Comparison of ENCODE assay signal across 8 cellular contexts in genomic region chr4:70927502-70928139, GRCh38. TPM values are rescaled to one million over a fixed set of nuclear protein-coding genes. Genes with fewer than 3 reads are reported as not detected.
DNase-seq lines count a peak whose midpoint lies in the region; ATAC-seq, FAIRE-seq and TF ChIP-seq lines count a peak whose summit lies in the region.

No MANE protein-coding gene starts in this region.

- DNase-seq in GM12864 (ENCODE audit: low read depth) (no peak), H1 (ENCODE audit: low read depth in 1 of 2, low spot score in 2 of 2) (no peak), body of pancreas (no peak), NCI-H1105 treated with DMSO at 0.1 percent for 48 hours (lab: John Stamatoyannopoulos, UW) (no peak), NCI-H748 treated with DMSO at 0.1 percent for 48 hours (lab: John Stamatoyannopoulos, UW) (no peak)

- peaks cover 2% of the 10 kb centered on the region for H3K79me1 ChIP-seq in H1 (ENCODE audit: low read depth, low read length)

- H3K18ac ChIP-seq in H1 (ENCODE audit: extremely low read depth, low read length), result no peak overlapping the region

- no peak overlapping the region for H3K14ac ChIP-seq in H1 (ENCODE audit: insufficient read length)

- TF ChIP-seq EP300 in H1 (IDR thresholded peaks at IDR 0.05; ENCODE audit: borderline replicate concordance in 1 of 2, low read depth in 2 of 2, low read length in 2 of 2), result no peak

- no peaks in the 10 kb centered on the region for H3K36me3 ChIP-seq in H1 (ENCODE audit: control insufficient read depth in 2 of 4, insufficient read depth in 4 of 4, low read length in 3 of 4)
- no peaks in the 10 kb centered on the region for H3K36me3 ChIP-seq in body of pancreas (replicated peaks in 1 of 2; ENCODE audit: insufficient read depth in 1 of 2, low read depth in 2 of 2)

- H2BK120ac ChIP-seq in H1 (replicated peaks; ENCODE audit: low read depth, low read length), result no peak overlapping the region

- no peak overlapping the region for H3K23ac ChIP-seq in H1 (ENCODE audit: insufficient read length)

- CTCF ChIA-PET in H1 (lab: Charles Lee; ENCODE audit: partially characterized antibody), result interaction anchor here (0.6 to 1.4 kb wide), 4 partner anchors 11 to 35 kb away, joined by 3 to 5 read pairs (median 3); no protein-coding TSS in a partner anchor

- H3K4me2 ChIP-seq in H1 (ENCODE audit: insufficient read depth in 1 of 2, low read depth in 2 of 2, low read length in 2 of 2), result peak overlapping the region; percentile 27 to 51

- TF ChIP-seq POLR2A in H1 (IDR thresholded peaks at IDR 0.05; ENCODE audit: control extremely low read depth in 1 of 2, low read depth in 2 of 2, low read length in 2 of 2) (no peak), body of pancreas (IDR thresholded peaks at IDR 0.05) (no peak)

- intact Hi-C loops in body of pancreas (cut with DNase I), result no loop called here

- no peaks in the 10 kb centered on the region for H3K23me2 ChIP-seq in H1 (ENCODE audit: low read depth, low read length)

- H3K9me3 ChIP-seq in H1 (ENCODE audit: insufficient read depth in 2 of 2, low read depth in 1 of 2, low read length in 1 of 2) (no peaks in the 10 kb centered on the region), body of pancreas (no peaks in the 10 kb centered on the region)

- peak; percentile 40 for ATAC-seq in GM21367 (IDR thresholded peaks at IDR 0.05; ENCODE audit: unreplicated experiment)
- ATAC-seq in HG03520 (IDR thresholded peaks at IDR 0.05; ENCODE audit: unreplicated experiment), result peak; percentile 37
- no peak for ATAC-seq in body of pancreas
- ATAC-seq in HG02623 (IDR thresholded peaks at IDR 0.05; ENCODE audit: unreplicated experiment), result no peak

- 82% methylated on average over 8 of the region's 8 CpGs; no CpG with 5 or more reads in 1 of the 2 experiments for WGBS in H1 (ENCODE audit: extremely low coverage in 1 of 2, insufficient coverage in 1 of 2, insufficient read length in 1 of 2, insufficient replicate concordance in 2 of 2, low coverage in 1 of 2, low lambda C conversion rate in 2 of 2, missing lambda C conversion rate in 1 of 2), 2 experiments
- 80 to 83% methylated on average over 8 of the region's 8 CpGs for WGBS in body of pancreas, 2 donors

- no peak overlapping the region for H2BK12ac ChIP-seq in H1 (ENCODE audit: low read depth, low read length)

- TF ChIP-seq RAD21 in H1 (IDR thresholded peaks at IDR 0.05 in 1 of 2, conservative IDR thresholded peaks at IDR 0.05 in 1 of 2; ENCODE audit: low read depth in 2 of 2, low read length in 2 of 2), result peak; percentile 9 to 10; a peak in 2 of 4 replicates

- H2BK20ac ChIP-seq in H1 (ENCODE audit: low read length), result 0 out of 2 replicates have a peak overlapping the region, but pooled peaks have one; percentile 7

- H2BK5ac ChIP-seq in H1 (ENCODE audit: low read depth, low read length), result 0 out of 2 replicates have a peak overlapping the region, but pooled peaks have one; percentile 55

- no peak overlapping the region for H3K27ac ChIP-seq in H1 (ENCODE audit: low read depth, low read length)
- no peak overlapping the region for H3K27ac ChIP-seq in body of pancreas

- H3K9ac ChIP-seq in H1 (replicated peaks in 1 of 4; ENCODE audit: extremely low read depth in 1 of 4, low read depth in 3 of 4, low read length in 3 of 4), result peak overlapping the region in 1 of 4 experiments; percentile 9; a peak in 3 of 7 replicates

- H3K4me1 ChIP-seq in H1 (replicated peaks in 1 of 4; ENCODE audit: control insufficient read depth in 3 of 4, insufficient read depth in 4 of 4, low read length in 3 of 4) (peaks cover 0 to 10% (median 4%) of the 10 kb centered on the region in 4 experiments; a peak in 3 of 7 replicates), body of pancreas (peaks cover 7% of the 10 kb centered on the region)

- peaks cover 0 to 2% of the 10 kb centered on the region in 2 experiments for H4K20me1 ChIP-seq in H1 (replicated peaks in 1 of 2; ENCODE audit: control insufficient read depth in 1 of 2, insufficient read depth in 2 of 2, low read length in 2 of 2)

- no peak for FAIRE-seq in H1 (lab: Jason Lieb, UNC)

- no peak overlapping the region for H2AK5ac ChIP-seq in H1 (ENCODE audit: low read depth, low read length)

- no peak overlapping the region for H4K5ac ChIP-seq in H1 (ENCODE audit: insufficient read length, low read depth, low read length)

- peak overlapping the region; percentile 2 for H4K91ac ChIP-seq in H1 (replicated peaks; ENCODE audit: insufficient read length, low read length)

- no peaks in the 10 kb centered on the region for H3K27me3 ChIP-seq in H1 (replicated peaks in 1 of 4; ENCODE audit: control insufficient read depth in 3 of 4, extremely low read depth in 1 of 4, insufficient read depth in 3 of 4, low read length in 3 of 4)
- H3K27me3 ChIP-seq in body of pancreas, result no peaks in the 10 kb centered on the region

- H4K8ac ChIP-seq in H1 (ENCODE audit: extremely low read depth, insufficient read depth, low read length), result no peak overlapping the region

- no peak overlapping the region; the same call in 1 of the 2 replicates for H3K4me3 ChIP-seq in GM12864 (ENCODE audit: low read depth, low read length)
- H3K4me3 ChIP-seq in H1 (ENCODE audit: extremely low read depth in 1 of 4, insufficient read depth in 2 of 4, low read depth in 3 of 4, low read length in 4 of 4), result no peak overlapping the region
- no peak overlapping the region for H3K4me3 ChIP-seq in body of pancreas

- no peak overlapping the region for H2AFZ ChIP-seq in H1 (ENCODE audit: low read length)

- H3K56ac ChIP-seq in H1 (replicated peaks; ENCODE audit: insufficient read length, low read depth, low read length), result no peak overlapping the region

- POLR2A ChIA-PET in H1 (lab: Charles Lee; ENCODE audit: partially characterized antibody), result interaction anchor here (0.6 to 1.0 kb wide), 3 partner anchors 23 to 276 kb away, joined by 3 to 4 read pairs (median 4); no protein-coding TSS in a partner anchor

- no peak overlapping the region for H2BK15ac ChIP-seq in H1 (ENCODE audit: low read length)

- no peak overlapping the region for H3K4ac ChIP-seq in H1 (replicated peaks; ENCODE audit: insufficient read length, low read depth, low read length)

- H3K79me2 ChIP-seq in H1 (ENCODE audit: control insufficient read depth in 1 of 2, insufficient read depth in 2 of 2, low read length in 2 of 2), result peaks cover 3 to 83% of the 10 kb centered on the region in 2 experiments

- TF ChIP-seq CTCF in GM12864 (IDR thresholded peaks at IDR 0.05; ENCODE audit: low read depth, low read length, missing control alignments) (peak; percentile 25), H1 (IDR thresholded peaks at IDR 0.05; ENCODE audit: control extremely low read depth in 1 of 3, insufficient read depth in 1 of 3, low read depth in 1 of 3, low read length in 3 of 3) (no peak), body of pancreas (IDR thresholded peaks at IDR 0.05) (no peak)

TF ChIP-seq in H1, 55 proteins besides CTCF, POLR2A, EP300 and RAD21:
- TF ChIP-seq NANOG (IDR thresholded peaks at IDR 0.05; ENCODE audit: insufficient read depth, low read depth, low read length, poor library complexity, severe bottlenecking), result no peak
- TF ChIP-seq SIN3A (conservative IDR thresholded peaks at IDR 0.05 in 1 of 2, IDR thresholded peaks at IDR 0.05 in 1 of 2; ENCODE audit: low read depth in 1 of 2, low read length in 2 of 2), result no peak
- no peak for TF ChIP-seq BACH1 (IDR thresholded peaks at IDR 0.05; ENCODE audit: low read length)
- TF ChIP-seq SIRT6 (IDR thresholded peaks at IDR 0.05; ENCODE audit: low read length), result no peak
- TF ChIP-seq TCF12 (IDR thresholded peaks at IDR 0.05; ENCODE audit: low read depth, low read length), result no peak
- TF ChIP-seq SRF (IDR thresholded peaks at IDR 0.05; ENCODE audit: low read depth, low read length), result no peak

RNA-seq across cellular contexts. Expression of gene MOB1B, which starts 25.5 kb away (rescaled TPM):
- total RNA-seq in H1 (2021; fragmentation: NEBNext Ultra II Directional; extraction: Animal tissue kit (Norgen Biotek cat#: 25700)), result 31.1 and 33.5 TPM in 2 replicates
- 3.8 TPM in 2 replicates for polyA plus RNA-seq in H1 (2011; rRNA removed)
- 5.4 TPM for polyA plus RNA-seq in H1 (2011; cell fraction: cytosol; rRNA removed)
- polyA plus RNA-seq in H1 (2011; cell fraction: nucleus; rRNA removed), result 4.7 TPM
- 3.6 to 10.1 TPM (median 7.9 TPM) in 4 replicates for polyA plus RNA-seq in H1 (2012, experiment 1 of 2)
- 0.80 TPM for polyA plus RNA-seq in H1 (2012, experiment 2 of 2)
- 11.8 TPM for polyA plus RNA-seq in H1 (2013, experiment 1 of 2)
- 11.7 TPM for polyA plus RNA-seq in H1 (2013, experiment 2 of 2)
- 26.2 and 41.0 TPM in 2 replicates for polyA minus RNA-seq in H1 (2011; rRNA and poly(A)+ RNA removed)
- polyA minus RNA-seq in H1 (2011; cell fraction: cytosol; rRNA and poly(A)+ RNA removed), result 36.5 TPM
- polyA minus RNA-seq in H1 (2011; cell fraction: nucleus; rRNA and poly(A)+ RNA removed), result 21.6 TPM
- total RNA-seq in body of pancreas, result 10 to 100 TPM in 1 of 2 donors, 1 to 10 TPM in 1; 9.2 to 12.7 TPM

Comparison
In these comparisons a context has a peak if more than half of its experiments do, and no peak if none do; other contexts are left out.
1. ATAC-seq: peak in GM21367 (single experiment) and HG03520 (single experiment); none in body of pancreas (single experiment) and HG02623 (single experiment).